In genomic region chr7:28592861-28593260, GRCh38 we compare ENCODE assay signal across 15 cellular contexts.
A peak's percentile ranks its signal among the peaks of the same experiment; 100 is the strongest.
DNase-seq lines count a peak whose midpoint lies in the region; ATAC-seq and TF ChIP-seq lines count a peak whose summit lies in the region.
"Had no signal": no experiment of that assay in that cellular context is flagged by ENCODE, and none has a peak within 500 bp of the region (broad histone marks: within the 10 kb centered on the region; RNA-seq: fewer than 3 reads in every experiment).

No MANE protein-coding gene starts in this region.

- H3K27me3 ChIP-seq in SK-N-SH (ENCODE audit: insufficient read depth) (no peaks in the 10 kb centered on the region), right cardiac atrium (ENCODE audit: control insufficient read depth, insufficient read depth) (no peaks in the 10 kb centered on the region)
- H3K27me3 ChIP-seq: BLaER1 had no signal

- H4K20me1 ChIP-seq in SK-N-SH (ENCODE audit: insufficient read depth) = no peaks in the 10 kb centered on the region
- H4K20me1 ChIP-seq: BLaER1 had no signal

- POLR2A ChIA-PET in SK-N-SH (lab: Yijun Ruan, JAX) = interaction anchor here (1.2 kb wide), 1 partner anchor 37 kb away, joined by 4 read pairs; no protein-coding TSS in a partner anchor
- POLR2A ChIA-PET in activated CD4-positive, alpha-beta T cell treated with anti-CD3 and anti-CD28 coated beads for 36 hours (lab: Charles Lee) = no interaction called here

- no peak overlapping the region for H3K9ac ChIP-seq in SK-N-SH
- H3K9ac ChIP-seq: BLaER1 had no signal

- H3K9me2 ChIP-seq in SK-N-SH = no peaks in the 10 kb centered on the region

- 67% methylated on average over 3 of the region's 3 CpGs for WGBS in SK-N-SH (ENCODE audit: low lambda C conversion rate)
- 88% methylated on average over 3 of the region's 3 CpGs for WGBS in right cardiac atrium

- H3K27ac Mint-ChIP-seq in nephron = peak overlapping the region in 2 of 3 experiments; percentile 70 to 77
- H3K27ac Mint-ChIP-seq in activated CD4-positive, alpha-beta T cell treated with anti-CD3 and anti-CD28 coated beads for 36 hours = no peak overlapping the region
- H3K27ac Mint-ChIP-seq: CD8-positive, alpha-beta memory T cell had no signal

- H3K4me1 ChIP-seq in SK-N-SH (ENCODE audit: control insufficient read depth in 1 of 2, insufficient read depth in 2 of 2, low read depth in 1 of 2, low read length in 1 of 2) = peaks cover 0 to 21% of the 10 kb centered on the region in 2 experiments; a peak in 2 of 4 replicates
- no peaks in the 10 kb centered on the region for H3K4me1 ChIP-seq in right cardiac atrium (ENCODE audit: control insufficient read depth, insufficient read depth, low read length)
- H3K4me1 ChIP-seq: Caco-2, HAP-1 had no signal

- DNase-seq in NCI-H2171 treated with DMSO at 0.1 percent for 48 hours (lab: John Stamatoyannopoulos, UW) = peak; percentile 23
- no peak for DNase-seq in NCI-H2171 (lab: John Stamatoyannopoulos, UW)
- no peak for DNase-seq in SK-N-SH
- DNase-seq in right cardiac atrium = no peak
- no peak for DNase-seq in activated CD4-positive, alpha-beta T cell treated with anti-CD3 and anti-CD28 coated beads for 36 hours
- DNase-seq: 8988T; AML-193; Caco-2; CD8-positive, alpha-beta memory T cell; DND-41; GDM1 had no signal

- intact Hi-C loops in right cardiac atrium (cut with DNase I) = no loop called here
- intact Hi-C loops in activated CD4-positive, alpha-beta T cell treated with anti-CD3 and anti-CD28 coated beads for 36 hours (cut with DNase I, micrococcal nuclease) = loop anchor here in 1 of 2 experiments (10.0 kb wide), 1 partner anchor 62 kb away; no protein-coding TSS in a partner anchor

- H3K36me3 ChIP-seq in SK-N-SH (replicated peaks in 1 of 2; ENCODE audit: control insufficient read depth in 1 of 2, insufficient read depth in 2 of 2, low read length in 1 of 2) = no peaks in the 10 kb centered on the region
- H3K36me3 ChIP-seq: BLaER1, HAP-1 had no signal

- H3K4me3 ChIP-seq in SK-N-SH (ENCODE audit: low read depth in 2 of 2, low read length in 1 of 2) (no peak overlapping the region), right cardiac atrium (ENCODE audit: low read length) (no peak overlapping the region)
- H3K4me3 ChIP-seq: BLaER1, HAP-1 had no signal

- H3F3A ChIP-seq in SK-N-SH (replicated peaks; ENCODE audit: insufficient read depth) = no peaks in the 10 kb centered on the region

- CTCF ChIA-PET in SK-N-SH (lab: Yijun Ruan, JAX) = interaction anchor here (1.2 to 1.9 kb wide), 3 partner anchors 30 to 34 kb away, joined by 3 to 6 read pairs (median 5); no protein-coding TSS in a partner anchor
- CTCF ChIA-PET in activated CD4-positive, alpha-beta T cell treated with anti-CD3 and anti-CD28 coated beads for 36 hours (lab: Charles Lee) = interaction anchor here (0.7 kb wide), 1 partner anchor 33 kb away, joined by 3 read pairs; no protein-coding TSS in a partner anchor

- H3K36me3 Mint-ChIP-seq in nephron (ENCODE audit: low read depth) = no peaks in the 10 kb centered on the region
- no peaks in the 10 kb centered on the region for H3K36me3 Mint-ChIP-seq in activated CD4-positive, alpha-beta T cell treated with anti-CD3 and anti-CD28 coated beads for 36 hours (ENCODE audit: low read depth)
- H3K36me3 Mint-ChIP-seq: CD8-positive, alpha-beta memory T cell had no signal

- no peak overlapping the region for H3K4me3 Mint-ChIP-seq in nephron
- no peak overlapping the region for H3K4me3 Mint-ChIP-seq in activated CD4-positive, alpha-beta T cell treated with anti-CD3 and anti-CD28 coated beads for 36 hours
- H3K4me3 Mint-ChIP-seq: CD8-positive, alpha-beta memory T cell had no signal

- no peaks in the 10 kb centered on the region for H3K27me3 Mint-ChIP-seq in nephron (ENCODE audit: low read depth)
- no peaks in the 10 kb centered on the region for H3K27me3 Mint-ChIP-seq in activated CD4-positive, alpha-beta T cell treated with anti-CD3 and anti-CD28 coated beads for 36 hours

- H3K27ac ChIP-seq in SK-N-SH (ENCODE audit: low read depth in 2 of 2, low read length in 1 of 2) = no peak overlapping the region
- H3K27ac ChIP-seq in right cardiac atrium (ENCODE audit: low read length) = no peak overlapping the region
- H3K27ac ChIP-seq: BLaER1 had no signal

- H3K4me1 Mint-ChIP-seq in nephron = peaks cover 62% of the 10 kb centered on the region
- H3K4me1 Mint-ChIP-seq in activated CD4-positive, alpha-beta T cell treated with anti-CD3 and anti-CD28 coated beads for 36 hours = no peaks in the 10 kb centered on the region
- H3K4me1 Mint-ChIP-seq: CD8-positive, alpha-beta memory T cell had no signal

- no peak overlapping the region for H2AFZ ChIP-seq in SK-N-SH (ENCODE audit: low read depth)

- no peak for TF ChIP-seq EP300 in SK-N-SH (IDR thresholded peaks at IDR 0.05; ENCODE audit: borderline replicate concordance in 1 of 2, low read depth in 1 of 2, low read length in 1 of 2)

- TF ChIP-seq RAD21 in SK-N-SH (IDR thresholded peaks at IDR 0.05; ENCODE audit: low read length) = no peak

- H3K4me2 ChIP-seq in SK-N-SH = no peak overlapping the region
- H3K4me2 ChIP-seq: BLaER1 had no signal

- H3K9me3 Mint-ChIP-seq in nephron = no peaks in the 10 kb centered on the region
- no peaks in the 10 kb centered on the region for H3K9me3 Mint-ChIP-seq in activated CD4-positive, alpha-beta T cell treated with anti-CD3 and anti-CD28 coated beads for 36 hours (ENCODE audit: low read depth)
- H3K9me3 Mint-ChIP-seq: CD8-positive, alpha-beta memory T cell had no signal

- TF ChIP-seq CTCF in SK-N-SH (IDR thresholded peaks at IDR 0.05) = no peak
- TF ChIP-seq CTCF in nephron (IDR thresholded peaks at IDR 0.05; ENCODE audit: unreplicated experiment in 3 of 3) = no peak

- no peaks in the 10 kb centered on the region for H3K79me2 ChIP-seq in SK-N-SH (ENCODE audit: insufficient read depth)

- ATAC-seq in SK-N-SH treated with all-trans-retinoic acid at 6 μM for 48 hours (no peak), right cardiac atrium (no peak)
- no peak for ATAC-seq in activated CD4-positive, alpha-beta T cell treated with anti-CD3 and anti-CD28 coated beads for 36 hours

- H3K9me3 ChIP-seq in SK-N-SH (no peaks in the 10 kb centered on the region), right cardiac atrium (ENCODE audit: control insufficient read depth, low read length) (no peaks in the 10 kb centered on the region)
- H3K9me3 ChIP-seq: Caco-2, HAP-1 had no signal

TF ChIP-seq in SK-N-SH, 30 proteins besides CTCF, POLR2A, EP300 and RAD21:
- TF ChIP-seq GATA2 (CRISPR knock-in tag; IDR thresholded peaks at IDR 0.05) = peak; percentile 62
- no peak for TF ChIP-seq RXRA (IDR thresholded peaks at IDR 0.05; ENCODE audit: borderline replicate concordance, low read depth)
- no peak for TF ChIP-seq GABPA (IDR thresholded peaks at IDR 0.05; ENCODE audit: low read depth)

TF ChIP-seq in SK-N-SH treated with all-trans-retinoic acid at 6 μM for 48 hours, 23 proteins besides CTCF, POLR2A, EP300 and RAD21 (continues in another document):
- TF ChIP-seq OSR1 (CRISPR knock-in tag; IDR thresholded peaks at IDR 0.05) (no peak), ZNF70 (CRISPR knock-in tag; IDR thresholded peaks at IDR 0.05) (no peak), ZNF565 (CRISPR knock-in tag; conservative IDR thresholded peaks at IDR 0.05; ENCODE audit: low read depth) (no peak), CSDC2 (CRISPR knock-in tag; IDR thresholded peaks at IDR 0.05) (no peak), ZFP3 (CRISPR knock-in tag; IDR thresholded peaks at IDR 0.05) (no peak), GLIS3 (CRISPR knock-in tag; IDR thresholded peaks at IDR 0.05) (no peak), CREB5 (CRISPR knock-in tag; IDR thresholded peaks at IDR 0.05; ENCODE audit: low read depth) (no peak), ISL1 (CRISPR knock-in tag; IDR thresholded peaks at IDR 0.05) (no peak), ZC3H10 (CRISPR knock-in tag; IDR thresholded peaks at IDR 0.05) (no peak), RARB (CRISPR knock-in tag; IDR thresholded peaks at IDR 0.05) (no peak), PPARA (CRISPR knock-in tag; IDR thresholded peaks at IDR 0.05; ENCODE audit: borderline replicate concordance) (no peak), BACH2 (CRISPR knock-in tag; IDR thresholded peaks at IDR 0.05; ENCODE audit: borderline replicate concordance) (no peak), ZFP30 (CRISPR knock-in tag; IDR thresholded peaks at IDR 0.05) (no peak), PATZ1 (CRISPR knock-in tag; IDR thresholded peaks at IDR 0.05; ENCODE audit: borderline replicate concordance) (no peak)
